31 cellular contexts compared by ENCODE assay signal in the genomic region with DNA sequence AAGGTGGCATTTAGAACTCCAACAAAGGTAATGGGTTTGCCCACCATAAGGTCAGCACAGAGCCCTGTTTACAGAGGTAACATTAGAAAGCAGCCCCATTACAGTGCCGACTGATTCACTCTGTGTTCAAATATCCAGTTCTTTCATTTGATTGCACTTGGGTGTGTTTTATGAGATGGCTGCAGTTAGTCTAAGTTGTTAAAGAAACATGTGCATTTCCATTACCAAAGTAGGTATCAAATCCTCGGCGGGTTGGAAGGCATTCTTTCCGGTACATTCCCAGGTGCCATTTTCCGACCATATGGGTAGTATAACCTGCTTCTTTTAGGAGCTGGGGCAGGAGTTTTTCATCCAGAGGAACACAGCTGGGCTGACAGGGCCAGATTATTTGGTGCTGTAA.
"Had no signal": no experiment of that assay in that cellular context is flagged by ENCODE, and none has a peak within 500 bp of the region (broad histone marks: within the 10 kb centered on the region; RNA-seq: fewer than 3 reads in every experiment).

No MANE protein-coding gene starts in this region.

- H3K4me1 Mint-ChIP-seq: activated CD4-positive, alpha-beta T cell treated with anti-CD3 and anti-CD28 coated beads for 36 hours; activated CD4-positive, alpha-beta T cell treated with anti-CD3 and anti-CD28 coated beads, Interleukin-2, amount 10 ng/mL, durations not matched to agents 24 days and 14 days; activated CD8-positive, alpha-beta memory T cell treated with anti-CD3 and anti-CD28 coated beads, Interleukin-2, amount 10 ng/mL, durations not matched to agents 7 days and 5 days; activated naive CD4-positive, alpha-beta T cell treated with anti-CD3 and anti-CD28 coated beads, Interleukin-2, amount 50 U/mL, for 24 hours; activated naive CD8-positive, alpha-beta T cell treated with anti-CD3 and anti-CD28 coated beads for 36 hours; activated naive CD8-positive, alpha-beta T cell treated with anti-CD3 and anti-CD28 coated beads, Interleukin-2, amount 50 U/mL, for 24 hours had no signal

- DNase-seq: activated CD4-positive, alpha-beta memory T cell treated with anti-CD3 and anti-CD28 coated beads for 36 hours; activated CD4-positive, alpha-beta T cell treated with anti-CD3 and anti-CD28 coated beads for 36 hours; activated CD4-positive, alpha-beta T cell treated with anti-CD3 and anti-CD28 coated beads, Interleukin-2, amount 10 ng/mL, durations not matched to agents 24 days and 14 days; activated CD4-positive, CD25-positive, alpha-beta regulatory T cell; activated CD4-positive, CD25-positive, alpha-beta regulatory T cell treated with anti-CD3 and anti-CD28 coated beads, Interleukin-2, amount 50 U/mL, for 72 hours; activated CD8-positive, alpha-beta memory T cell treated with anti-CD3 and anti-CD28 coated beads, Interleukin-2, amount 10 ng/mL, durations not matched to agents 7 days and 5 days; activated CD8-positive, alpha-beta memory T cell treated with anti-CD3 and anti-CD28 coated beads, Interleukin-2, amount 50 U/mL, for 4 hours; activated CD8-positive, alpha-beta T cell treated with anti-CD3 and anti-CD28 coated beads, Interleukin-2, amount 10 ng/mL, durations not matched to agents 7 days and 5 days; activated effector memory CD4-positive, alpha-beta T cell treated with anti-CD3 and anti-CD28 coated beads, Interleukin-2, amount 50 U/mL, for 16 hours; activated naive CD4-positive, alpha-beta T cell treated with anti-CD3 and anti-CD28 coated beads for 36 hours; activated naive CD8-positive, alpha-beta T cell treated with anti-CD3 and anti-CD28 coated beads for 36 hours; activated naive CD8-positive, alpha-beta T cell treated with anti-CD3 and anti-CD28 coated beads, Interleukin-2, amount 50 U/mL, for 24 hours; activated T-cell treated with anti-CD3 and anti-CD28 coated beads, Interleukin-2, amount 50 U/mL, for 1 hour; activated T-cell treated with anti-CD3 and anti-CD28 coated beads, Interleukin-2, amount 50 U/mL, for 48 hours; adrenal gland; amygdala; aorta; body of pancreas; caudate nucleus; effector CD8-positive, alpha-beta T cell; endodermal cell; foreskin fibroblast; T-helper 1 cell; T-helper 17 cell; T1000; WERI-Rb-1 had no signal

- H3K9me3 Mint-ChIP-seq: activated CD4-positive, alpha-beta memory T cell treated with anti-CD3 and anti-CD28 coated beads for 36 hours; activated CD4-positive, alpha-beta T cell treated with anti-CD3 and anti-CD28 coated beads, Interleukin-2, amount 10 ng/mL, durations not matched to agents 24 days and 14 days; activated naive CD4-positive, alpha-beta T cell treated with anti-CD3 and anti-CD28 coated beads for 36 hours; activated naive CD4-positive, alpha-beta T cell treated with anti-CD3 and anti-CD28 coated beads, Interleukin-2, amount 50 U/mL, for 24 hours; activated naive CD8-positive, alpha-beta T cell treated with anti-CD3 and anti-CD28 coated beads for 36 hours; activated naive CD8-positive, alpha-beta T cell treated with anti-CD3 and anti-CD28 coated beads, Interleukin-2, amount 50 U/mL, for 24 hours; activated T-helper 1 cell treated with anti-CD3 and anti-CD28 coated beads, Interleukin-12 subunit alpha, Interleukin-12 subunit beta, Interleukin-2, Interleukin-4 antibody, amounts not matched to agents 30 ng/mL and 10 ng/mL and 1 ng/mL, durations not matched to agents 14 hours and 24 hours and 36 hours; activated T-helper 2 cell treated with anti-CD3 and anti-CD28 coated beads, Interferon-gamma antibody, Interleukin-2, Interleukin-4, amounts not matched to agents 10 μg/mL and 5 μg/mL and 100 μg/mL, durations not matched to agents 14 hours and 24 hours and 36 hours; endodermal cell; T-helper 2 cell treated with Interferon-gamma antibody and Interleukin-4, amounts not matched to agents 5 μg/mL and 100 μg/mL, for 36 hours had no signal

- H3K4me3 ChIP-seq: adrenal gland, body of pancreas had no signal

- H3K27ac Mint-ChIP-seq: activated CD4-positive, alpha-beta memory T cell treated with anti-CD3 and anti-CD28 coated beads for 36 hours; activated CD4-positive, alpha-beta T cell treated with anti-CD3 and anti-CD28 coated beads for 36 hours; activated CD4-positive, alpha-beta T cell treated with anti-CD3 and anti-CD28 coated beads, Interleukin-2, amount 10 ng/mL, durations not matched to agents 24 days and 14 days; activated CD8-positive, alpha-beta memory T cell treated with anti-CD3 and anti-CD28 coated beads, Interleukin-2, amount 10 ng/mL, durations not matched to agents 7 days and 5 days; activated CD8-positive, alpha-beta T cell treated with anti-CD3 and anti-CD28 coated beads, Interleukin-2, amount 10 ng/mL, durations not matched to agents 7 days and 5 days; activated naive CD4-positive, alpha-beta T cell treated with anti-CD3 and anti-CD28 coated beads for 36 hours; activated naive CD4-positive, alpha-beta T cell treated with anti-CD3 and anti-CD28 coated beads, Interleukin-2, amount 50 U/mL, for 24 hours; activated naive CD8-positive, alpha-beta T cell treated with anti-CD3 and anti-CD28 coated beads for 36 hours; activated naive CD8-positive, alpha-beta T cell treated with anti-CD3 and anti-CD28 coated beads, Interleukin-2, amount 50 U/mL, for 24 hours; activated T-helper 1 cell treated with anti-CD3 and anti-CD28 coated beads, Interleukin-12 subunit alpha, Interleukin-12 subunit beta, Interleukin-2, Interleukin-4 antibody, amounts not matched to agents 30 ng/mL and 10 ng/mL and 1 ng/mL, durations not matched to agents 14 hours and 24 hours and 36 hours; activated T-helper 2 cell treated with anti-CD3 and anti-CD28 coated beads, Interferon-gamma antibody, Interleukin-2, Interleukin-4, amounts not matched to agents 10 μg/mL and 5 μg/mL and 100 μg/mL, durations not matched to agents 14 hours and 24 hours and 36 hours; endodermal cell; T-helper 17 cell; T-helper 2 cell treated with Interferon-gamma antibody and Interleukin-4, amounts not matched to agents 5 μg/mL and 100 μg/mL, for 36 hours had no signal

- H3K27me3 ChIP-seq: adrenal gland, body of pancreas had no signal

- H3K27me3 Mint-ChIP-seq: activated CD4-positive, alpha-beta memory T cell treated with anti-CD3 and anti-CD28 coated beads for 36 hours; activated CD4-positive, alpha-beta T cell treated with anti-CD3 and anti-CD28 coated beads for 36 hours; activated CD8-positive, alpha-beta memory T cell treated with anti-CD3 and anti-CD28 coated beads, Interleukin-2, amount 10 ng/mL, durations not matched to agents 7 days and 5 days; activated naive CD4-positive, alpha-beta T cell treated with anti-CD3 and anti-CD28 coated beads, Interleukin-2, amount 50 U/mL, for 24 hours; activated naive CD8-positive, alpha-beta T cell treated with anti-CD3 and anti-CD28 coated beads for 36 hours; activated naive CD8-positive, alpha-beta T cell treated with anti-CD3 and anti-CD28 coated beads, Interleukin-2, amount 50 U/mL, for 24 hours; T-helper 17 cell had no signal

- H3K9me3 ChIP-seq: adrenal gland, body of pancreas had no signal

- H3K36me3 ChIP-seq: adrenal gland, WERI-Rb-1 had no signal

- H3K4me3 Mint-ChIP-seq: activated CD4-positive, alpha-beta memory T cell treated with anti-CD3 and anti-CD28 coated beads for 36 hours; activated CD4-positive, alpha-beta T cell treated with anti-CD3 and anti-CD28 coated beads for 36 hours; activated CD4-positive, alpha-beta T cell treated with anti-CD3 and anti-CD28 coated beads, Interleukin-2, amount 10 ng/mL, durations not matched to agents 24 days and 14 days; activated CD8-positive, alpha-beta memory T cell treated with anti-CD3 and anti-CD28 coated beads, Interleukin-2, amount 10 ng/mL, durations not matched to agents 7 days and 5 days; activated CD8-positive, alpha-beta T cell treated with anti-CD3 and anti-CD28 coated beads, Interleukin-2, amount 10 ng/mL, durations not matched to agents 7 days and 5 days; activated naive CD4-positive, alpha-beta T cell treated with anti-CD3 and anti-CD28 coated beads for 36 hours; activated naive CD4-positive, alpha-beta T cell treated with anti-CD3 and anti-CD28 coated beads, Interleukin-2, amount 50 U/mL, for 24 hours; activated naive CD8-positive, alpha-beta T cell treated with anti-CD3 and anti-CD28 coated beads for 36 hours; activated naive CD8-positive, alpha-beta T cell treated with anti-CD3 and anti-CD28 coated beads, Interleukin-2, amount 50 U/mL, for 24 hours; activated T-helper 1 cell treated with anti-CD3 and anti-CD28 coated beads, Interleukin-12 subunit alpha, Interleukin-12 subunit beta, Interleukin-2, Interleukin-4 antibody, amounts not matched to agents 30 ng/mL and 10 ng/mL and 1 ng/mL, durations not matched to agents 14 hours and 24 hours and 36 hours; endodermal cell; T-helper 17 cell; T-helper 2 cell treated with Interferon-gamma antibody and Interleukin-4, amounts not matched to agents 5 μg/mL and 100 μg/mL, for 36 hours had no signal

- ATAC-seq: activated CD4-positive, alpha-beta T cell treated with anti-CD3 and anti-CD28 coated beads for 36 hours; activated CD8-positive, alpha-beta memory T cell treated with anti-CD3 and anti-CD28 coated beads, Interleukin-2, amount 10 ng/mL, durations not matched to agents 7 days and 5 days; activated CD8-positive, alpha-beta T cell treated with anti-CD3 and anti-CD28 coated beads, Interleukin-2, amount 10 ng/mL, durations not matched to agents 7 days and 5 days; activated naive CD8-positive, alpha-beta T cell treated with anti-CD3 and anti-CD28 coated beads, Interleukin-2, amount 50 U/mL, for 24 hours; body of pancreas; esophagus mucosa; T-helper 17 cell had no signal

- H3K27ac ChIP-seq: adrenal gland, body of pancreas, WERI-Rb-1 had no signal
